ENCODE assay signal across 1 cellular context in genomic region chr12:92988622-92989130, GRCh38.
TF ChIP-seq lines count a peak whose summit lies in the region.

No MANE protein-coding gene starts in this region.

TF ChIP-seq in GM12878, 131 proteins besides CTCF, POLR2A, EP300 and RAD21:
- TF ChIP-seq BCL11A (IDR thresholded peaks at IDR 0.05; ENCODE audit: low read depth, low read length) (no peak), ZZZ3 (IDR thresholded peaks at IDR 0.05; ENCODE audit: control insufficient read depth, insufficient read length, low read depth) (no peak), ZNF384 (IDR thresholded peaks at IDR 0.05; ENCODE audit: borderline replicate concordance, low read depth, low read length) (no peak), JUNB (IDR thresholded peaks at IDR 0.05) (no peak), RFX5 (IDR thresholded peaks at IDR 0.05; ENCODE audit: low read depth, low read length) (no peak), ZBTB4 (CRISPR knock-in tag; IDR thresholded peaks at IDR 0.05) (no peak), CBX5 (IDR thresholded peaks at IDR 0.05; ENCODE audit: low read depth) (no peak), PRDM15 (CRISPR knock-in tag; IDR thresholded peaks at IDR 0.05) (no peak)
